8 cellular contexts compared by ENCODE assay signal in genomic region chr15:40857601-40858351, GRCh38. TPM values are rescaled to one million over a fixed set of nuclear protein-coding genes. Genes with fewer than 3 reads are reported as not detected.
DNase-seq lines count a peak whose midpoint lies in the region; ATAC-seq and TF ChIP-seq lines count a peak whose summit lies in the region.

No MANE protein-coding gene starts in this region.

- H3K9me3 Mint-ChIP-seq in neural crest cell = no peaks in the 10 kb centered on the region

- H3K9ac ChIP-seq in HUES48 (ENCODE audit: low read depth, low read length) (no peak overlapping the region), fibroblast of lung (ENCODE audit: insufficient read depth, low read length) (no peak overlapping the region)

- no peak overlapping the region for H3K4me3 Mint-ChIP-seq in neural crest cell

- peaks cover 48% of the 10 kb centered on the region for H3K36me3 ChIP-seq in HUES48 (ENCODE audit: control insufficient read depth, insufficient read depth, low read length)
- H3K36me3 ChIP-seq in Panc1 (ENCODE audit: control insufficient read depth, insufficient read depth, low read length) = no peaks in the 10 kb centered on the region
- no peaks in the 10 kb centered on the region for H3K36me3 ChIP-seq in fibroblast of lung (ENCODE audit: control insufficient read depth, insufficient read depth, low read length)

- POLR2A ChIA-PET in Panc1 (lab: Charles Lee) = interaction anchor here (0.7 to 0.9 kb wide), 2 partner anchors 18 to 36 kb away, joined by 5 read pairs; partner anchors contain the start of gene VPS18

- no TSS peak for BruUV-seq in Panc1 (replicated peaks; lab: Mats Ljungman, UMichigan)

- intact Hi-C loops in Panc1 (cut with micrococcal nuclease; ENCODE audit: unreplicated experiment) = loop anchor here (2.0 kb wide), 1 partner anchor 35 kb away; no protein-coding TSS in a partner anchor

- H3K4me1 ChIP-seq in HUES48 (ENCODE audit: control insufficient read depth, insufficient read depth, low read length) (no peaks in the 10 kb centered on the region), Panc1 (ENCODE audit: control insufficient read depth, insufficient read depth, low read length) (peaks cover 9% of the 10 kb centered on the region; the same call in 1 of the 2 replicates), fibroblast of lung (ENCODE audit: control insufficient read depth, extremely low read depth, insufficient read depth, low read length) (no peaks in the 10 kb centered on the region)

- TF ChIP-seq CTCF in 22Rv1 (IDR thresholded peaks at IDR 0.05) = peak; percentile 97
- TF ChIP-seq CTCF in Panc1 (IDR thresholded peaks at IDR 0.05) = peak; percentile 98
- TF ChIP-seq CTCF in fibroblast of lung (conservative IDR thresholded peaks at IDR 0.05 in 1 of 2, IDR thresholded peaks at IDR 0.05 in 1 of 2; ENCODE audit: low read depth in 1 of 2, low read length in 2 of 2) = peak; percentile 92 to 99
- TF ChIP-seq CTCF in neural crest cell (conservative IDR thresholded peaks at IDR 0.05) = peak; percentile 96

- H3K4me2 ChIP-seq in fibroblast of lung (ENCODE audit: extremely low read depth, insufficient read depth, low read length) = no peak overlapping the region

- in situ Hi-C loops in Panc1 (cut with HindIII; ENCODE audit: low pct_unique_long_range_greater_than_20kb, low sequenced_read_pairs) = no loop called here

- no peaks in the 10 kb centered on the region for H3K79me2 ChIP-seq in fibroblast of lung (ENCODE audit: control insufficient read depth, insufficient read depth, low read length)

- H3K27me3 ChIP-seq in HUES48 (ENCODE audit: control insufficient read depth, insufficient read depth, low read length) (no peaks in the 10 kb centered on the region), Panc1 (ENCODE audit: control insufficient read depth, insufficient read depth, low read length) (no peaks in the 10 kb centered on the region), fibroblast of lung (ENCODE audit: control insufficient read depth, insufficient read depth, low read length) (no peaks in the 10 kb centered on the region)

- H3K9me3 ChIP-seq in HUES48 (ENCODE audit: control insufficient read depth, insufficient read depth, low read length) = no peaks in the 10 kb centered on the region
- no peaks in the 10 kb centered on the region for H3K9me3 ChIP-seq in Panc1 (ENCODE audit: control insufficient read depth, insufficient read depth, low read depth, low read length)
- no peaks in the 10 kb centered on the region for H3K9me3 ChIP-seq in fibroblast of lung (ENCODE audit: control insufficient read depth, insufficient read depth, low read depth, low read length)

- H3K27ac Mint-ChIP-seq in neural crest cell (ENCODE audit: unreplicated experiment) = no peak overlapping the region

- ATAC-seq in GM18502 (IDR thresholded peaks at IDR 0.05; ENCODE audit: poor library complexity, unreplicated experiment) (peak; percentile 78), Panc1 (peak; percentile 90)

- H3K27ac ChIP-seq in 22Rv1 (peak overlapping the region; percentile 69), HUES48 (ENCODE audit: low read depth, low read length) (peak overlapping the region; percentile 33), Panc1 (ENCODE audit: low read length) (peak overlapping the region; percentile 40; the same call in 1 of the 2 replicates), fibroblast of lung (ENCODE audit: insufficient read depth, low read length) (no peak overlapping the region)

- DNase-seq in Panc1 (ENCODE audit: low read depth, low spot score) (peak; percentile 69), fibroblast of lung (ENCODE audit: low read depth in 2 of 2) (peak; percentile 33 to 52), neural crest cell (ENCODE audit: low read depth, low spot score) (peak; percentile 96), stromal cell of bone marrow (ENCODE audit: low read depth) (peak; percentile 38)
- peak; percentile 91 to 94 for DNase-seq in activated T-cell treated with anti-CD3 and anti-CD28 coated beads, Interleukin-2, amount 50 U/mL, for 48 hours

- no peaks in the 10 kb centered on the region for H3K36me3 Mint-ChIP-seq in neural crest cell (ENCODE audit: low read depth)

- CTCF ChIA-PET in Panc1 (lab: Charles Lee) = interaction anchor here (0.6 to 3.9 kb wide), 16 partner anchors 9 to 513 kb away, joined by 3 to 74 read pairs (median 4); partner anchors contain the start of genes RAD51, RHOV and VPS18

- no peak overlapping the region for H3K4me3 ChIP-seq in HUES48 (ENCODE audit: low read depth, low read length)
- H3K4me3 ChIP-seq in Panc1 (ENCODE audit: low read depth in 2 of 2, low read length in 2 of 2) = no peak overlapping the region
- no peak overlapping the region for H3K4me3 ChIP-seq in fibroblast of lung (replicated peaks in 1 of 4; ENCODE audit: control extremely low read depth in 1 of 4, insufficient read depth in 1 of 4, low read depth in 3 of 4, low read length in 4 of 4)

- peaks cover 6% of the 10 kb centered on the region for H3K27me3 Mint-ChIP-seq in neural crest cell (ENCODE audit: low read depth)

- peak overlapping the region; percentile 16 for H2AFZ ChIP-seq in fibroblast of lung (ENCODE audit: low read length)

- H3K4me1 Mint-ChIP-seq in neural crest cell = peaks cover 5% of the 10 kb centered on the region

- H4K20me1 ChIP-seq in fibroblast of lung (ENCODE audit: control insufficient read depth, extremely low read depth, insufficient read depth, low read length) = no peaks in the 10 kb centered on the region

RNA-seq across cellular contexts. Expression of gene SPINT1, which starts 13.9 kb away (rescaled TPM):
- 32.7 TPM for total RNA-seq in Panc1 (2021; ENCODE audit: unreplicated experiment)
- polyA plus RNA-seq in Panc1 (2012; ENCODE audit: insufficient read length) = 63.2 TPM
- under 0.01 TPM in 2 replicates for total RNA-seq in fibroblast of lung
- 0.09 and 0.16 TPM in 2 replicates for polyA plus RNA-seq in fibroblast of lung
- polyA plus RNA-seq in fibroblast of lung (2012) = 0.16 and 0.48 TPM in 2 replicates
- 0.70 TPM in 1 of 2 replicates, not detected in the other for polyA minus RNA-seq in fibroblast of lung (ENCODE audit: low replicate concordance)
- 1.0 and 1.3 TPM in 2 replicates for total RNA-seq in neural crest cell

RNA-seq across cellular contexts. Expression of gene RHOV, which starts 16.3 kb away (rescaled TPM):
- total RNA-seq in Panc1 (2021; ENCODE audit: unreplicated experiment) = 4.2 TPM
- 4.1 TPM for polyA plus RNA-seq in Panc1 (2012; ENCODE audit: insufficient read length)
- total RNA-seq in fibroblast of lung = under 0.01 TPM in 1 of 2 replicates, not detected in the other
- not detected in 2 replicates for polyA plus RNA-seq in fibroblast of lung
- polyA plus RNA-seq in fibroblast of lung (2012) = not detected in 2 replicates
- not detected in 2 replicates for polyA minus RNA-seq in fibroblast of lung (ENCODE audit: low replicate concordance)
- 0.80 and 1.0 TPM in 2 replicates for total RNA-seq in neural crest cell

RNA-seq across cellular contexts. Expression of gene PPP1R14D, which starts 29.3 kb away (rescaled TPM):
- total RNA-seq in Panc1 (2021; ENCODE audit: unreplicated experiment) (0.64 TPM), fibroblast of lung (not detected in 2 replicates), neural crest cell (not detected in 2 replicates)
- polyA plus RNA-seq in Panc1 (2012; ENCODE audit: insufficient read length) = 0.50 TPM
- not detected in 2 replicates for polyA plus RNA-seq in fibroblast of lung
- polyA plus RNA-seq in fibroblast of lung (2012) = not detected in 2 replicates
- polyA minus RNA-seq in fibroblast of lung (ENCODE audit: low replicate concordance) = not detected in 2 replicates

RNA-seq across cellular contexts. Expression of gene VPS18, which starts 36.5 kb away (rescaled TPM):
- total RNA-seq in Panc1 (2021; ENCODE audit: unreplicated experiment) (46.7 TPM), fibroblast of lung (33.4 and 36.7 TPM in 2 replicates), neural crest cell (26.9 and 28.2 TPM in 2 replicates)
- 43.1 TPM for polyA plus RNA-seq in Panc1 (2012; ENCODE audit: insufficient read length)
- polyA plus RNA-seq in fibroblast of lung = 15.5 and 21.3 TPM in 2 replicates
- polyA plus RNA-seq in fibroblast of lung (2012) = 23.4 and 29.5 TPM in 2 replicates
- polyA minus RNA-seq in fibroblast of lung (ENCODE audit: low replicate concordance) = 75.7 and 108 TPM in 2 replicates

RNA-seq across cellular contexts. Expression of gene DNAJC17, which starts 50.5 kb away (rescaled TPM):
- total RNA-seq in Panc1 (2021; ENCODE audit: unreplicated experiment) = 39.3 TPM
- 47.3 TPM for polyA plus RNA-seq in Panc1 (2012; ENCODE audit: insufficient read length)
- total RNA-seq in fibroblast of lung = 12.8 and 17.7 TPM in 2 replicates
- polyA plus RNA-seq in fibroblast of lung = 41.8 and 51.3 TPM in 2 replicates
- polyA plus RNA-seq in fibroblast of lung (2012) = 33.5 and 46.5 TPM in 2 replicates
- polyA minus RNA-seq in fibroblast of lung (ENCODE audit: low replicate concordance) = 8.8 and 11.6 TPM in 2 replicates
- 39.3 and 44.5 TPM in 2 replicates for total RNA-seq in neural crest cell

Comparison
In these comparisons a context has a peak if more than half of its experiments do, and no peak if none do; other contexts are left out.
1. DNase-seq: peak in every context shown above with its lines; median percentile 96 in neural crest cell; 92 in activated T-cell treated with anti-CD3 and anti-CD28 coated beads, Interleukin-2, amount 50 U/mL, for 48 hours; 69 in Panc1; 42 in fibroblast of lung; 38 in stromal cell of bone marrow.
2. RNA of gene SPINT1, which starts 13.9 kb away (total RNA-seq): 32.7 TPM in Panc1 (single experiment); 1.0 to 1.3 TPM in neural crest cell and under 0.01 TPM in fibroblast of lung; every median in the first group is over 10 times any median in the second.
3. Peak in every context shown above with its lines, with median percentiles within 50 percentile points of each other: CTCF ChIP-seq.